8 cellular contexts compared by ENCODE assay signal in genomic region chr6:132830236-132830799, GRCh38. TPM values are rescaled to one million over a fixed set of nuclear protein-coding genes. Genes with fewer than 3 reads are reported as not detected.
DNase-seq lines count a peak whose midpoint lies in the region; TF ChIP-seq lines count a peak whose summit lies in the region.

No MANE protein-coding gene starts in this region.

- no peak overlapping the region for H3K27ac ChIP-seq in SK-N-SH (ENCODE audit: low read depth in 2 of 2, low read length in 1 of 2)
- H3K27ac ChIP-seq in vagina, result no peak overlapping the region

- CTCF ChIA-PET in SK-N-SH (lab: Yijun Ruan, JAX), result interaction anchor here (0.6 to 3.9 kb wide), 43 partner anchors 10 to 1267 kb away, joined by 3 to 38 read pairs (median 3); partner anchors contain the start of gene RPS12

- no peaks in the 10 kb centered on the region for H3F3A ChIP-seq in SK-N-SH (replicated peaks; ENCODE audit: insufficient read depth)

- H3K9me3 ChIP-seq in SK-N-SH (no peaks in the 10 kb centered on the region), vagina (no peaks in the 10 kb centered on the region)

- TF ChIP-seq EP300 in SK-N-SH (IDR thresholded peaks at IDR 0.05; ENCODE audit: borderline replicate concordance in 1 of 2, low read depth in 1 of 2, low read length in 1 of 2), result no peak

- H3K4me3 ChIP-seq in SK-N-SH (ENCODE audit: low read depth in 2 of 2, low read length in 1 of 2) (no peak overlapping the region; a peak in 1 of 4 replicates), vagina (no peak overlapping the region)

- no peaks in the 10 kb centered on the region for H3K36me3 ChIP-seq in SK-N-SH (replicated peaks in 1 of 2; ENCODE audit: control insufficient read depth in 1 of 2, insufficient read depth in 2 of 2, low read length in 1 of 2)
- H3K36me3 ChIP-seq in vagina, result no peaks in the 10 kb centered on the region

- H3K79me2 ChIP-seq in SK-N-SH (ENCODE audit: insufficient read depth), result no peaks in the 10 kb centered on the region

- intact Hi-C loops in vagina (cut with DNase I), result no loop called here

- H3K27me3 ChIP-seq in SK-N-SH (ENCODE audit: insufficient read depth) (no peaks in the 10 kb centered on the region), vagina (no peaks in the 10 kb centered on the region)

- TF ChIP-seq RAD21 in SK-N-SH (IDR thresholded peaks at IDR 0.05; ENCODE audit: low read length), result peak; percentile 94

- POLR2A ChIA-PET in SK-N-SH (lab: Yijun Ruan, JAX), result no interaction called here

- H3K4me1 ChIP-seq in SK-N-SH (ENCODE audit: control insufficient read depth in 1 of 2, insufficient read depth in 2 of 2, low read depth in 1 of 2, low read length in 1 of 2) (no peaks in the 10 kb centered on the region; a peak in 1 of 4 replicates), vagina (no peaks in the 10 kb centered on the region)

- TF ChIP-seq POLR2A in vagina (IDR thresholded peaks at IDR 0.05), result no peak

- TF ChIP-seq CTCF in SK-N-SH (IDR thresholded peaks at IDR 0.05), result peak; percentile 63
- no peak for TF ChIP-seq CTCF in vagina (IDR thresholded peaks at IDR 0.05)

- H2AFZ ChIP-seq in SK-N-SH (ENCODE audit: low read depth), result no peak overlapping the region

- H3K4me2 ChIP-seq in SK-N-SH, result no peak overlapping the region

- DNase-seq in DMS53 (lab: John Stamatoyannopoulos, UW) (peak; percentile 81), LHCN-M2 (ENCODE audit: low read depth) (peak; percentile 49), SK-N-SH (peak; percentile 57), inferior parietal cortex (ENCODE audit: extremely low spot score) (peak; percentile 81), DMS79 treated with DMSO at 0.1 percent for 48 hours (lab: John Stamatoyannopoulos, UW) (no peak), germinal center (ENCODE audit: low spot score) (no peak), vagina (ENCODE audit: extremely low spot score in 2 of 2) (no peak)
- DNase-seq in stimulated activated CD8-positive, alpha-beta memory T cell treated with anti-CD3 and anti-CD28 coated beads, Interleukin-4, amount 100 ng/mL, for 48 hours, result no peak

- H3K9ac ChIP-seq in SK-N-SH, result no peak overlapping the region

- no peaks in the 10 kb centered on the region for H4K20me1 ChIP-seq in SK-N-SH (ENCODE audit: insufficient read depth)

- 31% methylated on average over 3 of the region's 3 CpGs for WGBS in SK-N-SH (ENCODE audit: low lambda C conversion rate)

- H3K9me2 ChIP-seq in SK-N-SH, result no peaks in the 10 kb centered on the region

TF ChIP-seq in SK-N-SH, 30 proteins besides CTCF, POLR2A, EP300 and RAD21:
- 0 out of 2 replicates have a peak, but pooled peaks have one; percentile 37 for TF ChIP-seq RCOR1 (IDR thresholded peaks at IDR 0.05; ENCODE audit: low read length)
- peak; percentile 46; the same call in 1 of the 2 replicates for TF ChIP-seq GATA2 (CRISPR knock-in tag; IDR thresholded peaks at IDR 0.05)
- TF ChIP-seq SMC3 (IDR thresholded peaks at IDR 0.05; ENCODE audit: low read depth, low read length), result peak; percentile 77
- TF ChIP-seq ZBTB33 (IDR thresholded peaks at IDR 0.05; ENCODE audit: borderline replicate concordance, low read depth), result no peak
- no peak for TF ChIP-seq TCF12 (IDR thresholded peaks at IDR 0.05)
TF ChIP-seq in SK-N-SH: peak in this region for 3.

RNA-seq across cellular contexts. Expression of gene RPS12, which starts 15.9 kb away (rescaled TPM):
- total RNA-seq in LHCN-M2 (2014; rRNA removed), result 1,162 and 1,423 TPM in 2 replicates
- polyA plus RNA-seq in LHCN-M2 (2012), result 3,258 TPM
- polyA plus RNA-seq in SK-N-SH (2012; rRNA removed), result 5,258 and 5,462 TPM in 2 replicates
- 5,646 and 5,854 TPM in 2 replicates for polyA plus RNA-seq in SK-N-SH (2012; cell fraction: cytosol; rRNA removed)
- 941 and 1,201 TPM in 2 replicates for polyA plus RNA-seq in SK-N-SH (2012; cell fraction: nucleus; rRNA removed)
- 1,905 TPM for total RNA-seq in vagina

RNA-seq across cellular contexts. Expression of gene SLC18B1, which starts 31.9 kb away (rescaled TPM):
- total RNA-seq in LHCN-M2 (2014; rRNA removed) (6.3 and 8.8 TPM in 2 replicates), vagina (6.4 TPM)
- 1.4 TPM for polyA plus RNA-seq in LHCN-M2 (2012)
- 1.2 and 1.5 TPM in 2 replicates for polyA plus RNA-seq in SK-N-SH (2012; rRNA removed)
- polyA plus RNA-seq in SK-N-SH (2012; cell fraction: cytosol; rRNA removed), result 1.3 and 2.0 TPM in 2 replicates
- polyA plus RNA-seq in SK-N-SH (2012; cell fraction: nucleus; rRNA removed), result 0.65 and 2.1 TPM in 2 replicates

Comparison
In these comparisons a context has a peak if more than half of its experiments do, and no peak if none do; other contexts are left out.
1. DNase-seq: peak in DMS53 (single experiment), LHCN-M2 (single experiment), SK-N-SH (single experiment) and inferior parietal cortex (single experiment); none in DMS79 treated with DMSO at 0.1 percent for 48 hours (single experiment), stimulated activated CD8-positive, alpha-beta memory T cell treated with anti-CD3 and anti-CD28 coated beads, Interleukin-4, amount 100 ng/mL, for 48 hours (single experiment), germinal center (single experiment) and vagina (0 of 2).